23 cellular contexts compared by ENCODE assay signal in the genomic region with DNA sequence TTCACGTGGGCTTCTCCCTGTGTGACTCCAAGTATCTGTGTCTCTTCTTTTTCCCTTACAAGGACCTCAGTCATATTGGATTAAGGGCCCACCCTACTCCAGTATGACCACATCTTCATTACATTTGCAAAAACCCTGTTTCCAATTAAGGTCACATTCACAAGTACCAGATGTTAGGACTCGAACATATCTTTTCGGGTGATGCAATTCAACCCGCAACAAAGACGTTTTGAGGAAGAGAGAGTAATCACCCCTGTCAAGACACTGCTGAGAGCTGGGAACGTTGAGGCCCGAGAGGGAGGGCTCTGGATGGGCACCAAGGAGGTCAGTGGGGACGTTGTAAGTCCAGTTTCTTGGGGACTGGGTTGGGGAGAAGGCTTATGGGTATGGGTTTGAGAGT. TPM values are rescaled to one million over a fixed set of nuclear protein-coding genes. Genes with fewer than 3 reads are reported as not detected.
A peak's percentile ranks its signal among the peaks of the same experiment; 100 is the strongest.
DNase-seq lines count a peak whose midpoint lies in the region; ATAC-seq, FAIRE-seq and TF ChIP-seq lines count a peak whose summit lies in the region.
"Had no signal": no experiment of that assay in that cellular context is flagged by ENCODE, and none has a peak within 500 bp of the region (broad histone marks: within the 10 kb centered on the region; RNA-seq: fewer than 3 reads in every experiment).

No MANE protein-coding gene starts in this region.

- H3K9me3 ChIP-seq in K562 (replicated peaks; ENCODE audit: control insufficient read depth, insufficient read depth, low read depth, low read length) (no peaks in the 10 kb centered on the region), gastroesophageal sphincter (no peaks in the 10 kb centered on the region)
- H3K9me3 ChIP-seq: thoracic aorta had no signal

- no peak overlapping the region for H2AFZ ChIP-seq in K562 (ENCODE audit: low read depth, low read length)

- H3K27ac ChIP-seq in K562 (ENCODE audit: extremely low read depth, low read depth, low read length) (no peak overlapping the region), gastroesophageal sphincter (no peak overlapping the region)
- H3K27ac ChIP-seq: 22Rv1, HL-60, thoracic aorta had no signal

- DNase-seq in SIG-M5 treated with dmso at 0.1 percent for 504 hours (lab: John Stamatoyannopoulos, UW; ENCODE audit: unreplicated experiment) (peak; percentile 15), SIG-M5 (lab: John Stamatoyannopoulos, UW) (no peak), HFF-Myc (ENCODE audit: extremely low read depth, low read depth) (peak; percentile 70), K562 (ENCODE audit: extremely low read depth in 1 of 4, low spot score in 3 of 4) (no peak), skeletal muscle cell (ENCODE audit: low read depth) (peak; percentile 36), HuH-7 (ENCODE audit: low spot score) (no peak), NCI-H1930 (lab: John Stamatoyannopoulos, UW) (no peak)
- DNase-seq: activated CD4-positive, alpha-beta T cell treated with anti-CD3 and anti-CD28 coated beads for 36 hours; activated naive CD4-positive, alpha-beta T cell treated with anti-CD3 and anti-CD28 coated beads, Interleukin-2, amount 10 ng/mL, durations not matched to agents 7 days and 5 days; C1 segment of cervical spinal cord; mesendoderm; naive B cell; NCI-H1436; NCI-H510A treated with DMSO at 0.1 percent for 48 hours; stimulated activated CD4-positive, alpha-beta T cell treated with anti-CD3 and anti-CD28 coated beads, Interleukin-2, amount 100 ng/mL, for 24 hours had no signal

- H3K9ac ChIP-seq in K562 (ENCODE audit: insufficient read depth in 1 of 2, low read depth in 2 of 2, low read length in 2 of 2), result no peak overlapping the region

- H3K4me3 ChIP-seq in HFF-Myc (replicated peaks; ENCODE audit: low read depth, low read length) (no peak overlapping the region), K562 (no peak overlapping the region), skeletal muscle cell (ENCODE audit: low read depth, low read length) (no peak overlapping the region), gastroesophageal sphincter (no peak overlapping the region)
- H3K4me3 ChIP-seq: skin epidermis, thoracic aorta had no signal

- TF ChIP-seq RAD21 in K562 (CRISPR knock-in tag; conservative IDR thresholded peaks at IDR 0.05 in 1 of 2, IDR thresholded peaks at IDR 0.05 in 1 of 2), result no peak

- TF ChIP-seq POLR2A in K562 (conservative IDR thresholded peaks at IDR 0.05) (no peak), gastroesophageal sphincter (IDR thresholded peaks at IDR 0.05) (no peak)

- H3K27me3 ChIP-seq in K562 (ENCODE audit: control insufficient read depth in 2 of 2, insufficient read depth in 2 of 2, low read length in 2 of 2), result no peaks in the 10 kb centered on the region
- H3K27me3 ChIP-seq in gastroesophageal sphincter, result no peaks in the 10 kb centered on the region

- no peaks in the 10 kb centered on the region for H3K36me3 ChIP-seq in K562 (ENCODE audit: control insufficient read depth, insufficient read depth, low read length)
- peaks cover 0 to 21% of the 10 kb centered on the region in 2 donors for H3K36me3 ChIP-seq in gastroesophageal sphincter
- H3K36me3 ChIP-seq: thoracic aorta had no signal

- ATAC-seq in K562 (no peak), gastroesophageal sphincter (no peak)
- ATAC-seq: activated CD4-positive, alpha-beta T cell treated with anti-CD3 and anti-CD28 coated beads for 36 hours; HepG2; stimulated activated memory B cell treated with anti-CD40 and anti-IgM and Interleukin-4, amounts not matched to agents 10 μg/mL and 1 μg/mL and 100 μg/mL, for 72 hours had no signal

- WGBS in K562 (ENCODE audit: insufficient coverage, low coverage, missing lambda C conversion rate), result 32% methylated on average over 8 of the region's 8 CpGs
- WGBS in gastroesophageal sphincter (ENCODE audit: low coverage in 1 of 2), 2 donors, result 52 to 55% methylated on average over 4 to 5 of the region's 8 CpGs

- no peaks in the 10 kb centered on the region for H3K79me2 ChIP-seq in K562 (ENCODE audit: control insufficient read depth, insufficient read depth, low read length)

- no TSS peak for BruUV-seq in K562 (replicated peaks; lab: Mats Ljungman, UMichigan)

- intact Hi-C loops in K562 (cut with micrococcal nuclease), result no loop called here

- POLR2A ChIA-PET in K562 (lab: Yijun Ruan, JAX), result interaction anchor here (0.7 kb wide), 1 partner anchor 388 kb away, joined by 3 read pairs; no protein-coding TSS in a partner anchor

- TF ChIP-seq CTCF in HFF-Myc (IDR thresholded peaks at IDR 0.05; ENCODE audit: low read depth, low read length, missing control alignments), result no peak
- TF ChIP-seq CTCF in K562 (IDR thresholded peaks at IDR 0.05 in 2 of 3, conservative IDR thresholded peaks at IDR 0.05 in 1 of 3; ENCODE audit: insufficient read depth in 2 of 3, low read depth in 1 of 3, low read length in 3 of 3), result no peak
- no peak for TF ChIP-seq CTCF in gastroesophageal sphincter (IDR thresholded peaks at IDR 0.05)

- TF ChIP-seq EP300 in K562 (IDR thresholded peaks at IDR 0.05; ENCODE audit: low read length), result no peak
- TF ChIP-seq EP300 in gastroesophageal sphincter (IDR thresholded peaks at IDR 0.05), result no peak

- peaks cover 2% of the 10 kb centered on the region for H3K9me1 ChIP-seq in K562 (ENCODE audit: control insufficient read depth, insufficient read depth, low read length)

- no peak overlapping the region for H3K4me2 ChIP-seq in K562 (ENCODE audit: insufficient read depth, low read length)

- H4K20me1 ChIP-seq in K562 (replicated peaks; ENCODE audit: control insufficient read depth, insufficient read depth, low read length), result no peaks in the 10 kb centered on the region

- CTCF ChIA-PET in K562 (lab: Yijun Ruan, JAX; ENCODE audit: low intra/inter-chr PET ratio), result no interaction called here

- in situ Hi-C loops in K562 (cut with MboI), result no loop called here

- FAIRE-seq in K562 (lab: Jason Lieb, UNC), result no peak
- FAIRE-seq: HepG2 had no signal

- H3K4me1 ChIP-seq in K562 (replicated peaks in 1 of 2; ENCODE audit: control insufficient read depth in 2 of 2, insufficient read depth in 2 of 2, low read length in 2 of 2) (no peaks in the 10 kb centered on the region), gastroesophageal sphincter (no peaks in the 10 kb centered on the region)

RNA-seq across cellular contexts. Expression of a gene that starts 12.2 kb away (rescaled TPM):
- total RNA-seq in K562 (2011; cell fraction: chromatin; rRNA removed; ENCODE audit: low replicate concordance), result 2.0 and 2.4 TPM in 2 replicates
- total RNA-seq in K562 (2011; cell fraction: nucleolus; rRNA removed), result 2.2 and 2.9 TPM in 2 replicates
- 3.8 and 4.0 TPM in 2 replicates for total RNA-seq in K562 (2011; cell fraction: nucleoplasm; rRNA removed)
- 0.45 and 0.98 TPM in 2 replicates for total RNA-seq in K562 (2014; rRNA removed)
- total RNA-seq in K562 (2014; rRNA removed; fragmentation: Illumina TruSeq; extraction: Trizol), result 0.95 and 1.1 TPM in 2 replicates
- 1.6 and 1.8 TPM in 2 replicates for total RNA-seq in K562 (2015; rRNA removed; fragmentation: Illumina TruSeq; extraction: Trizol)
- total RNA-seq in K562 (2021), result 1.0 and 1.3 TPM in 2 replicates
- 2.0 TPM in 2 replicates for polyA plus RNA-seq in K562 (2011; rRNA removed)
- 4.1 and 8.7 TPM in 2 replicates for polyA plus RNA-seq in K562 (2011; cell fraction: cytosol; rRNA removed)
- polyA plus RNA-seq in K562 (2011; cell fraction: nucleus; rRNA removed), result 4.0 and 5.2 TPM in 2 replicates
- 1.8 and 4.7 TPM in 2 replicates for polyA plus RNA-seq in K562 (2012)
- polyA plus RNA-seq in K562 (2014; fragmentation: Illumina TruSeq; extraction: Trizol), result 0.19 and 1.2 TPM in 2 replicates
- polyA plus RNA-seq in K562 (2014; fragmentation: Nextera tagmentation; extraction: Ambion mirVana), result 1 to 10 TPM; 2.4 to 3.4 TPM
- 0.89 TPM in 1 of 2 replicates, not detected in the other for polyA plus RNA-seq in K562 (2014; rRNA removed)
- 0.28 and 0.39 TPM in 2 replicates for polyA minus RNA-seq in K562 (2011; rRNA and poly(A)+ RNA removed)
- not detected in 2 replicates for polyA minus RNA-seq in K562 (2011; cell fraction: cytosol; rRNA and poly(A)+ RNA removed)
- polyA minus RNA-seq in K562 (2011; cell fraction: nucleus; rRNA and poly(A)+ RNA removed), result 1.1 and 2.0 TPM in 2 replicates
- 100 to 1,000 TPM in 3 of 4 donors, 10 to 100 TPM in 1; 61.2 to 247 (median 175) TPM for total RNA-seq in gastroesophageal sphincter
- total RNA-seq: epithelial cell of proximal tubule had no signal

RNA-seq across cellular contexts. Expression of a gene that starts 17.2 kb away (rescaled TPM):
- 24.1 and 32.5 TPM in 2 replicates for total RNA-seq in K562 (2011; cell fraction: chromatin; rRNA removed; ENCODE audit: low replicate concordance)
- total RNA-seq in K562 (2011; cell fraction: nucleolus; rRNA removed), result 33.0 and 35.5 TPM in 2 replicates
- 30.1 and 34.7 TPM in 2 replicates for total RNA-seq in K562 (2011; cell fraction: nucleoplasm; rRNA removed)
- total RNA-seq in K562 (2014; rRNA removed), result 20.3 and 24.6 TPM in 2 replicates
- total RNA-seq in K562 (2014; rRNA removed; fragmentation: Illumina TruSeq; extraction: Trizol), result 13.8 and 19.7 TPM in 2 replicates
- 17.6 and 17.8 TPM in 2 replicates for total RNA-seq in K562 (2015; rRNA removed; fragmentation: Illumina TruSeq; extraction: Trizol)
- 20.2 and 23.8 TPM in 2 replicates for total RNA-seq in K562 (2021)
- polyA plus RNA-seq in K562 (2011; rRNA removed), result 28.0 and 31.9 TPM in 2 replicates
- 35.9 TPM in 2 replicates for polyA plus RNA-seq in K562 (2011; cell fraction: cytosol; rRNA removed)
- polyA plus RNA-seq in K562 (2011; cell fraction: nucleus; rRNA removed), result 50.2 and 57.1 TPM in 2 replicates
- polyA plus RNA-seq in K562 (2012), result 23.6 and 32.5 TPM in 2 replicates
- polyA plus RNA-seq in K562 (2014; fragmentation: Illumina TruSeq; extraction: Trizol), result 14.5 and 19.3 TPM in 2 replicates
- polyA plus RNA-seq in K562 (2014; fragmentation: Nextera tagmentation; extraction: Ambion mirVana), result 10 to 100 TPM; 22.8 to 28.0 TPM
- polyA plus RNA-seq in K562 (2014; rRNA removed), result 25.0 and 25.6 TPM in 2 replicates
- 4.8 and 7.3 TPM in 2 replicates for polyA minus RNA-seq in K562 (2011; rRNA and poly(A)+ RNA removed)
- 3.3 and 5.8 TPM in 2 replicates for polyA minus RNA-seq in K562 (2011; cell fraction: cytosol; rRNA and poly(A)+ RNA removed)
- polyA minus RNA-seq in K562 (2011; cell fraction: nucleus; rRNA and poly(A)+ RNA removed), result 6.5 and 11.7 TPM in 2 replicates
- total RNA-seq in gastroesophageal sphincter, result 1 to 10 TPM; 3.4 to 9.3 (median 7.4) TPM

RNA-seq across cellular contexts. Expression of a gene that starts 17.4 kb away (rescaled TPM):
- total RNA-seq in K562 (2011; cell fraction: chromatin; rRNA removed; ENCODE audit: low replicate concordance), result 39.3 and 70.0 TPM in 2 replicates
- total RNA-seq in K562 (2011; cell fraction: nucleolus; rRNA removed), result 36.2 TPM in 2 replicates
- total RNA-seq in K562 (2011; cell fraction: nucleoplasm; rRNA removed), result 33.4 and 34.7 TPM in 2 replicates
- 98.3 and 104 TPM in 2 replicates for total RNA-seq in K562 (2014; rRNA removed)
- 129 and 139 TPM in 2 replicates for total RNA-seq in K562 (2014; rRNA removed; fragmentation: Illumina TruSeq; extraction: Trizol)
- 122 and 125 TPM in 2 replicates for total RNA-seq in K562 (2015; rRNA removed; fragmentation: Illumina TruSeq; extraction: Trizol)
- total RNA-seq in K562 (2021), result 118 and 127 TPM in 2 replicates
- 95.7 and 98.6 TPM in 2 replicates for polyA plus RNA-seq in K562 (2011; rRNA removed)
- polyA plus RNA-seq in K562 (2011; cell fraction: cytosol; rRNA removed), result 61.5 and 65.0 TPM in 2 replicates
- 76.7 and 77.4 TPM in 2 replicates for polyA plus RNA-seq in K562 (2011; cell fraction: nucleus; rRNA removed)
- polyA plus RNA-seq in K562 (2012), result 67.1 and 89.1 TPM in 2 replicates
- 139 and 175 TPM in 2 replicates for polyA plus RNA-seq in K562 (2014; fragmentation: Illumina TruSeq; extraction: Trizol)
- polyA plus RNA-seq in K562 (2014; fragmentation: Nextera tagmentation; extraction: Ambion mirVana), result 100 to 1,000 TPM in 1 of 2 experiments, 10 to 100 TPM in 1; 95.1 to 136 TPM
- polyA plus RNA-seq in K562 (2014; rRNA removed), result 67.4 and 82.4 TPM in 2 replicates
- 102 and 114 TPM in 2 replicates for polyA minus RNA-seq in K562 (2011; rRNA and poly(A)+ RNA removed)
- 32.5 and 54.1 TPM in 2 replicates for polyA minus RNA-seq in K562 (2011; cell fraction: cytosol; rRNA and poly(A)+ RNA removed)
- polyA minus RNA-seq in K562 (2011; cell fraction: nucleus; rRNA and poly(A)+ RNA removed), result 28.8 and 48.1 TPM in 2 replicates
- total RNA-seq in gastroesophageal sphincter, result 100 to 1,000 TPM; 182 to 252 (median 201) TPM

RNA-seq across cellular contexts. Expression of a gene that starts 31.0 kb away (rescaled TPM):
- 1.2 and 5.0 TPM in 2 replicates for total RNA-seq in K562 (2011; cell fraction: chromatin; rRNA removed; ENCODE audit: low replicate concordance)
- 2.6 and 2.7 TPM in 2 replicates for total RNA-seq in K562 (2011; cell fraction: nucleolus; rRNA removed)
- total RNA-seq in K562 (2011; cell fraction: nucleoplasm; rRNA removed), result 2.0 and 4.0 TPM in 2 replicates
- 8.0 and 9.3 TPM in 2 replicates for total RNA-seq in K562 (2014; rRNA removed)
- 2.3 and 2.7 TPM in 2 replicates for total RNA-seq in K562 (2014; rRNA removed; fragmentation: Illumina TruSeq; extraction: Trizol)
- 4.1 and 6.1 TPM in 2 replicates for total RNA-seq in K562 (2015; rRNA removed; fragmentation: Illumina TruSeq; extraction: Trizol)
- 4.4 and 5.5 TPM in 2 replicates for total RNA-seq in K562 (2021)
- 3.3 and 4.1 TPM in 2 replicates for polyA plus RNA-seq in K562 (2011; rRNA removed)
- polyA plus RNA-seq in K562 (2011; cell fraction: cytosol; rRNA removed), result 7.4 and 14.0 TPM in 2 replicates
- polyA plus RNA-seq in K562 (2011; cell fraction: nucleus; rRNA removed), result 2.2 and 4.6 TPM in 2 replicates
- polyA plus RNA-seq in K562 (2012), result 13.5 and 19.3 TPM in 2 replicates
- 2.5 and 3.8 TPM in 2 replicates for polyA plus RNA-seq in K562 (2014; fragmentation: Illumina TruSeq; extraction: Trizol)
- 1 to 10 TPM; 1.0 to 3.0 TPM for polyA plus RNA-seq in K562 (2014; fragmentation: Nextera tagmentation; extraction: Ambion mirVana)
- 5.9 and 9.0 TPM in 2 replicates for polyA plus RNA-seq in K562 (2014; rRNA removed)
- 0.33 and 0.88 TPM in 2 replicates for polyA minus RNA-seq in K562 (2011; rRNA and poly(A)+ RNA removed)
- polyA minus RNA-seq in K562 (2011; cell fraction: cytosol; rRNA and poly(A)+ RNA removed), result not detected in 2 replicates
- 0.94 and 1.1 TPM in 2 replicates for polyA minus RNA-seq in K562 (2011; cell fraction: nucleus; rRNA and poly(A)+ RNA removed)
- 10 to 100 TPM; 25.7 to 67.2 (median 52.2) TPM for total RNA-seq in gastroesophageal sphincter

Comparison
In these comparisons a context has a peak if more than half of its experiments do, and no peak if none do; other contexts are left out.
1. DNase-seq: peak in SIG-M5 treated with dmso at 0.1 percent for 504 hours (single experiment), HFF-Myc (single experiment) and skeletal muscle cell (single experiment); none in SIG-M5 (single experiment), K562 (0 of 4), HuH-7 (single experiment) and NCI-H1930 (0 of 2).
2. RNA of a gene that starts 12.2 kb away (total RNA-seq): 61.2 to 247 TPM in gastroesophageal sphincter; 0.45 to 4.0 TPM in K562; every median in the first group is over 10 times any median in the second.